In the genomic region with DNA sequence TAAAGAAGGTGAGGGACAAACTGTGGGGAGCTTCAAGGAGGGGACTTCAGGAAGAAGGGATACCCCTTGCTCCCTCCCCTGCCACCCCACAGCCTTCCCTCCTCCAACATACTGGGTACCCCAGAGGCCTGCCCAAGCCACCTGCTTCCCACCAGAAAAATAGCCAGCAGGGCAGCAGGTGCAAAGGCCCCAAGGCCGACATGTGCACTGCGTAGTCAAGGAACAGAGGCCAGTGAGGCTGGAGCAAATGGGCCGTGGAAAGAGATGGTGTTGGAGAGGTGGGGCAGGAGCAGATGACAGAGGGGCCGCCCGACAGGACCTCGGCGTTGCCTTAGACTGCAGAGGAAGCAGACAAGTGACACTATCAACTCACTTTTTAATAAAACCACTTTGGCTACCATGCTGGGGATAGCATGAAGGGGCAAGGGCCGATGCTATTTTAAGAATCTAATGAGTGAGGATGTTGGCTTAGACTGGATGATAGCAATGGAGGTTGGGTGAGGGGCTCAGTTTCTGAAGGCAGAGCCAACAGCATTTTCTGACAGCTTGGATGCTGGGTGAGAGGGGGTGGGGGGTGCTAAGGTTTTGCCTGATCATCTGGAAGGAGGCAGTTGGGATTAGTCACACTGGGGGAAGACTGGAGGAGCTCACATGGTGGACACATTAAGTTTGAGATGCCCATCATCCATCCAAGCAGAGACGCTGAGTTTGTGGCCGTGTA, we compare ENCODE assay signal across 1 cellular context.
TF ChIP-seq lines count a peak whose summit lies in the region.

No MANE protein-coding gene starts in this region.

TF ChIP-seq in K562, 482 proteins besides CTCF, POLR2A, EP300 and RAD21:
- TF ChIP-seq, protein P1, sequence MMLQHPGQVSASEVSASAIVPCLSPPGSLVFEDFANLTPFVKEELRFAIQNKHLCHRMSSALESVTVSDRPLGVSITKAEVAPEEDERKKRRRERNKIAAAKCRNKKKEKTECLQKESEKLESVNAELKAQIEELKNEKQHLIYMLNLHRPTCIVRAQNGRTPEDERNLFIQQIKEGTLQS (IDR thresholded peaks at IDR 0.05) = 0 out of 2 replicates have a peak, but pooled peaks have one; percentile 13
- TF ChIP-seq, protein P1 (CRISPR knock-in tag; conservative IDR thresholded peaks at IDR 0.05) = no peak
- peak; percentile 43; the same call in 1 of the 2 replicates for TF ChIP-seq NFE2 (IDR thresholded peaks at IDR 0.05; ENCODE audit: low read depth)
- TF ChIP-seq SMARCB1 (IDR thresholded peaks at IDR 0.05; ENCODE audit: insufficient read length, low read depth) = no peak
- TF ChIP-seq JUND (IDR thresholded peaks at IDR 0.05; ENCODE audit: borderline replicate concordance, low read depth, low read length) = 0 out of 2 replicates have a peak, but pooled peaks have one; percentile 9
- TF ChIP-seq JUND (tag; IDR thresholded peaks at IDR 0.05; ENCODE audit: borderline replicate concordance, low read depth, low read length) = no peak
